Comparison of ENCODE assay signal across 9 cellular contexts in the genomic region with DNA sequence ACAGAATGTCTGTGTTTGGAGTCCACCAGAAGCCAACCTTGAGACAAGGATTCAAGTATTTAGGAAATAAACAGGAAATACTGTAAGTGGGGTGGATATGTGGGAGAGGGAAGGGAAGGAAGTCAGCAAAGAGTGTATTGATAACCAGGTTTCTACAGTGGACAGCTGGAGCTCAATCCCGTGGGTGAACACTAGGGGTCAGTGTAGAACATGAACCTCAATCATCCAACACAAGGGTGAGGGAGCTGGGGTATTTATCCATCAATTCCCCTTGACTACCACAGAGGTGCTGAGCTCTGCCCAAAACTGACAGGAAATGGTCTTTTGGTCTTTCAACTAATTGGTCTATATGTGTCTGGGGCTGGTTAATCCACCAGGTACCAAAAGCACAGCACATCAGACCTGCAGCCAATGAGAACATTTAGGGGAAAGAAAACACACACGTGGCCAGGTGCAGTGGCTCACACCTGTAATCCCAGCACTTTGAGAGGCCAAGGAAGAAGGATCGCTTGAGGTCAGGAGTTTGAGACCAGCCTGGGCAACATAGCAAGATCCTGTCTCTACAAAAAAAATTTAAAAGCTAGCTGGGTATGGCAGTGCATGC. TPM values are rescaled to one million over a fixed set of nuclear protein-coding genes. Genes with fewer than 3 reads are reported as not detected.
DNase-seq lines count a peak whose midpoint lies in the region; ATAC-seq, FAIRE-seq and TF ChIP-seq lines count a peak whose summit lies in the region.
"Had no signal": no experiment of that assay in that cellular context is flagged by ENCODE, and none has a peak within 500 bp of the region (broad histone marks: within the 10 kb centered on the region; RNA-seq: fewer than 3 reads in every experiment).

No MANE protein-coding gene starts in this region.

- DNase-seq in GM12864 (ENCODE audit: low read depth) (peak; percentile 12), NAMALWA (ENCODE audit: low spot score) (peak; percentile 70), activated T-cell treated with anti-CD3 and anti-CD28 coated beads for 24 hours (ENCODE audit: low read depth) (peak; percentile 48), foreskin fibroblast (peak in 1 of 2 donors; percentile 60), small intestine (peak; percentile 51), HuH-7 (ENCODE audit: low spot score) (no peak), lower leg skin (ENCODE audit: low spot score in 2 of 2) (no peak)

- ATAC-seq in HG03439 (IDR thresholded peaks at IDR 0.05; ENCODE audit: unreplicated experiment) = no peak

- FAIRE-seq in small intestine (lab: Jason Lieb, UNC) = no peak
- FAIRE-seq: TTC549 had no signal

- H3K4me1 ChIP-seq in small intestine (ENCODE audit: control insufficient read depth in 2 of 2, insufficient read depth in 1 of 2, low read depth in 1 of 2, low read length in 1 of 2) = no peaks in the 10 kb centered on the region

- no peak overlapping the region for H3K27ac ChIP-seq in small intestine (ENCODE audit: low read depth in 1 of 2, low read length in 1 of 2)

- 47 to 57% (median 56%) methylated on average over 3 of the region's 3 CpGs for WGBS in small intestine, 3 donors
- 66 to 68% methylated on average over 3 of the region's 3 CpGs for WGBS in lower leg skin, 2 donors

- no peaks in the 10 kb centered on the region for H3K27me3 ChIP-seq in small intestine (ENCODE audit: control insufficient read depth in 2 of 2, insufficient read depth in 2 of 2, low read length in 2 of 2)

- intact Hi-C loops in lower leg skin (cut with DNase I; ENCODE audit: low total_unique reads) = no loop called here

- no peaks in the 10 kb centered on the region for H3K9me3 ChIP-seq in small intestine (ENCODE audit: control insufficient read depth, low read depth)

- peak; percentile 81 for TF ChIP-seq CTCF in GM12864 (IDR thresholded peaks at IDR 0.05; ENCODE audit: low read depth, low read length, missing control alignments)
- peak; percentile 71 for TF ChIP-seq CTCF in foreskin fibroblast (IDR thresholded peaks at IDR 0.05; ENCODE audit: low read depth, low read length)
- no peak for TF ChIP-seq CTCF in lower leg skin (IDR thresholded peaks at IDR 0.05)

- H3K4me3 ChIP-seq in GM12864 (ENCODE audit: low read depth, low read length) (no peak overlapping the region), foreskin fibroblast (ENCODE audit: low read depth in 1 of 2, low read length in 2 of 2) (no peak overlapping the region), small intestine (ENCODE audit: low read depth in 1 of 2, low read length in 2 of 2) (no peak overlapping the region), lower leg skin (ENCODE audit: low read depth, poor library complexity, severe bottlenecking) (no peak overlapping the region)

- TF ChIP-seq POLR2A in lower leg skin (IDR thresholded peaks at IDR 0.05) = no peak

- no peaks in the 10 kb centered on the region for H3K36me3 ChIP-seq in small intestine (ENCODE audit: control insufficient read depth in 2 of 2, insufficient read depth in 2 of 2, low read length in 2 of 2)

RNA-seq across cellular contexts. Expression of a gene that starts 5.6 kb away (rescaled TPM):
- polyA plus RNA-seq in small intestine = 1 to 10 TPM in 2 of 3 donors, under 1 TPM in 1; 0.45 to 5.4 (median 1.9) TPM
- 10 to 100 TPM in 2 of 4 donors, 1 to 10 TPM in 2; 7.1 to 15.9 (median 9.9) TPM for total RNA-seq in lower leg skin

RNA-seq across cellular contexts. Expression of a gene that starts 19.6 kb away (rescaled TPM):
- not detected for polyA plus RNA-seq in small intestine
- total RNA-seq in lower leg skin = not detected

RNA-seq across cellular contexts. Expression of a gene that starts 52.3 kb away (rescaled TPM):
- not detected for polyA plus RNA-seq in small intestine
- 100 to 1,000 TPM; 245 to 346 (median 293) TPM for total RNA-seq in lower leg skin

Comparison
In these comparisons a context has a peak if more than half of its experiments do, and no peak if none do; other contexts are left out.
1. DNase-seq: peak in GM12864 (single experiment), NAMALWA (single experiment), activated T-cell treated with anti-CD3 and anti-CD28 coated beads for 24 hours (single experiment) and small intestine (single experiment); none in HuH-7 (single experiment) and lower leg skin (0 of 2).
2. CTCF ChIP-seq: peak in GM12864 (single experiment) and foreskin fibroblast (single experiment); none in lower leg skin (0 of 3).